Comparison of ENCODE assay signal across 8 cellular contexts in the genomic region with DNA sequence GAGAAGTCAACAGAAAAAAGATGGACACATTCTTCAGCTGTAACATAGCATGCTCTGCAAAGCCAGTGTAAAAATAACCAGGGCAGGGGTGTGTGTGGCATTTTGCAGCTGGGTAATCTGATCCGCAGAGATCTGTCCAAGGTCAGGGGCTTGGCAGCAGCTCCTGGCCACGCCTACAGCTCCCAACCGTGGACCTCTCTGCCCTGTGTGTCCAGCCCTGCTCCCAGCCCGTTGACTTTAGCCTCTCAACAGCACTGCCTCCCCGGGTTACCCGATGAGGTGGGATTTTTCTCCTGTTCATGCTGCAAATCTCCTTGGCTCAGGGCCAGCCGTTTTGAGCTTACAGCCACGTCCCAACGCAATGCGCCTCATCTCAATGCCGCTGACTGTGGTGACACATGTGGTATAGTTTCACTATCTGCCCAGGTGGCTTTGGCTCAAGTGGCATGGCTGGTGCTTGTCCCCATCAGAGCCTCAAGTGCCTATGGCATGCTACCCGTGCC.
DNase-seq lines count a peak whose midpoint lies in the region; ATAC-seq and TF ChIP-seq lines count a peak whose summit lies in the region.

No MANE protein-coding gene starts in this region.

- H3K36me3 Mint-ChIP-seq in activated T-cell treated with anti-CD3 and anti-CD28 coated beads, Interleukin-2, amount 50 U/mL, for 72 hours (ENCODE audit: insufficient read depth in 2 of 2), result peaks cover 0 to 4% of the 10 kb centered on the region in 2 donors
- no peaks in the 10 kb centered on the region for H3K36me3 Mint-ChIP-seq in activated T-cell treated with anti-CD3 and anti-CD28 coated beads, Interleukin-2, amount 50 U/mL, for 24 hours (ENCODE audit: low read depth)

- no peak for DNase-seq in activated T-cell treated with anti-CD3 and anti-CD28 coated beads, Interleukin-2, amount 50 U/mL, for 72 hours
- DNase-seq in activated T-cell treated with anti-CD3 and anti-CD28 coated beads, Interleukin-2, amount 50 U/mL, for 24 hours, result no peak
- DNase-seq in RPMI7951 (ENCODE audit: low read depth) (peak; percentile 81), left ventricle myocardium superior (peak; percentile 84), ureter (ENCODE audit: low spot score) (peak; percentile 65), NAMALWA (ENCODE audit: low spot score) (no peak), esophagus muscularis mucosa (ENCODE audit: extremely low spot score) (no peak), GOT3 (lab: John Stamatoyannopoulos, UW) (no peak)

- peaks cover 0 to 55% (median 2%) of the 10 kb centered on the region in 4 donors for H3K27me3 ChIP-seq in esophagus muscularis mucosa

- H3K27me3 Mint-ChIP-seq in activated T-cell treated with anti-CD3 and anti-CD28 coated beads, Interleukin-2, amount 50 U/mL, for 72 hours (ENCODE audit: low read depth), result peaks cover 45% of the 10 kb centered on the region
- peaks cover 70% of the 10 kb centered on the region for H3K27me3 Mint-ChIP-seq in activated T-cell treated with anti-CD3 and anti-CD28 coated beads, Interleukin-2, amount 50 U/mL, for 24 hours

- H3K36me3 ChIP-seq in esophagus muscularis mucosa, result no peaks in the 10 kb centered on the region

- TF ChIP-seq EP300 in esophagus muscularis mucosa (IDR thresholded peaks at IDR 0.05), result no peak

- H3K9me3 ChIP-seq in esophagus muscularis mucosa, result peaks cover 0 to 4% (median 0%) of the 10 kb centered on the region in 4 donors

- H3K4me3 ChIP-seq in esophagus muscularis mucosa, result no peak overlapping the region

- no peak for TF ChIP-seq CTCF in esophagus muscularis mucosa (IDR thresholded peaks at IDR 0.05)

- H3K4me1 Mint-ChIP-seq in activated T-cell treated with anti-CD3 and anti-CD28 coated beads, Interleukin-2, amount 50 U/mL, for 72 hours (ENCODE audit: low read depth), result peaks cover 23% of the 10 kb centered on the region
- H3K4me1 Mint-ChIP-seq in activated T-cell treated with anti-CD3 and anti-CD28 coated beads, Interleukin-2, amount 50 U/mL, for 24 hours (ENCODE audit: low read depth), result peaks cover 21% of the 10 kb centered on the region

- no peak overlapping the region for H3K4me3 Mint-ChIP-seq in activated T-cell treated with anti-CD3 and anti-CD28 coated beads, Interleukin-2, amount 50 U/mL, for 72 hours
- no peak overlapping the region for H3K4me3 Mint-ChIP-seq in activated T-cell treated with anti-CD3 and anti-CD28 coated beads, Interleukin-2, amount 50 U/mL, for 24 hours

- H3K27ac Mint-ChIP-seq in activated T-cell treated with anti-CD3 and anti-CD28 coated beads, Interleukin-2, amount 50 U/mL, for 72 hours, result no peak overlapping the region
- H3K27ac Mint-ChIP-seq in activated T-cell treated with anti-CD3 and anti-CD28 coated beads, Interleukin-2, amount 50 U/mL, for 24 hours, result no peak overlapping the region

- no peak overlapping the region for H3K27ac ChIP-seq in esophagus muscularis mucosa (replicated peaks in 1 of 4)

- TF ChIP-seq POLR2A in esophagus muscularis mucosa (IDR thresholded peaks at IDR 0.05; ENCODE audit: low read depth), result no peak

- no peaks in the 10 kb centered on the region for H3K9me3 Mint-ChIP-seq in activated T-cell treated with anti-CD3 and anti-CD28 coated beads, Interleukin-2, amount 50 U/mL, for 72 hours
- no peaks in the 10 kb centered on the region for H3K9me3 Mint-ChIP-seq in activated T-cell treated with anti-CD3 and anti-CD28 coated beads, Interleukin-2, amount 50 U/mL, for 24 hours

- WGBS in esophagus muscularis mucosa, result 20% methylated on average over 12 of the region's 12 CpGs

- ATAC-seq in activated T-cell treated with anti-CD3 and anti-CD28 coated beads, Interleukin-2, amount 50 U/mL, for 72 hours (replicated peaks in 1 of 2), result peak; percentile 6 to 11
- ATAC-seq in left ventricle myocardium superior, result peak; percentile 95

- intact Hi-C loops in left ventricle myocardium superior (cut with micrococcal nuclease) (no loop called here), esophagus muscularis mucosa (cut with DNase I) (no loop called here)

- peaks cover 15 to 21% (median 18%) of the 10 kb centered on the region in 4 donors for H3K4me1 ChIP-seq in esophagus muscularis mucosa

Comparison
In these comparisons a context has a peak if more than half of its experiments do, and no peak if none do; other contexts are left out.
1. DNase-seq: peak in RPMI7951 (single experiment), left ventricle myocardium superior (single experiment) and ureter (single experiment); none in activated T-cell treated with anti-CD3 and anti-CD28 coated beads, Interleukin-2, amount 50 U/mL, for 72 hours (0 of 2), activated T-cell treated with anti-CD3 and anti-CD28 coated beads, Interleukin-2, amount 50 U/mL, for 24 hours (single experiment), NAMALWA (single experiment), esophagus muscularis mucosa (single experiment) and GOT3 (single experiment).